13 cellular contexts compared by ENCODE assay signal in the genomic region with DNA sequence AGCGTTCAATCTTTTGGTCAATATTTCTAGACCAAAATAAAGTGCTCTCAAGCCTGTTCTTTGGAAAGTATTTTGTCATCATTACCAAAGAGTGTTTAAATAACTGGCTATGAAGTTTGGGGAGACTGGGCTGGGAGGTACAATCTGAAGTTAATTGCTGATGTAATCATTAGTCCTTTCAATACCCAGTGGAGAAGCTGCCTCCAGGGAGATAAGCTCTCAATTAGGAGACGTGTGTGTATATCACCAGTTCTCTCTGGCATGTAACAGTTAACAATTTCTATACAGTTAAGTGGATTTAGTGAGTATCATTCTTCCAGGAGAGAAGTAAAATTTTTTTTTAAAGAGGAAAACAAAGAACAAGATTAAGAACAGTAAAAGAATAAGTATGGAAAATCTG. TPM values are rescaled to one million over a fixed set of nuclear protein-coding genes. Genes with fewer than 3 reads are reported as not detected.
A peak's percentile ranks its signal among the peaks of the same experiment; 100 is the strongest.
DNase-seq lines count a peak whose midpoint lies in the region; ATAC-seq, FAIRE-seq and TF ChIP-seq lines count a peak whose summit lies in the region.
"Had no signal": no experiment of that assay in that cellular context is flagged by ENCODE, and none has a peak within 500 bp of the region (broad histone marks: within the 10 kb centered on the region; RNA-seq: fewer than 3 reads in every experiment).

No MANE protein-coding gene starts in this region.

- peaks cover 47% of the 10 kb centered on the region for H3F3A ChIP-seq in GM23248 (ENCODE audit: insufficient read depth)

- in situ Hi-C loops in GM23248 (cut with MboI) (no loop called here), brain microvascular endothelial cell (cut with HindIII; ENCODE audit: low pct_ligation_motif_present, low sequenced_read_pairs) (no loop called here)

- no peak overlapping the region for H3K27ac Mint-ChIP-seq in natural killer cell treated with Interleukin-12 subunit alpha and Interleukin-12 subunit beta and Interleukin-15 and Interleukin-18, amount 100 ng/mL, for 72 hours
- H3K27ac Mint-ChIP-seq: activated naive CD8-positive, alpha-beta T cell treated with anti-CD3 and anti-CD28 coated beads, Interleukin-2, amount 10 ng/mL, durations not matched to agents 7 days and 5 days; naive thymus-derived CD4-positive, alpha-beta T cell had no signal

- H3K36me3 ChIP-seq in GM23248 (ENCODE audit: low read depth) (peaks cover 4% of the 10 kb centered on the region; the same call in 1 of the 2 replicates), brain microvascular endothelial cell (replicated peaks) (peaks cover 87% of the 10 kb centered on the region), keratinocyte (ENCODE audit: control insufficient read depth in 2 of 2, extremely low read depth in 1 of 2, insufficient read depth in 2 of 2, low read length in 2 of 2) (peaks cover 0 to 8% of the 10 kb centered on the region in 2 experiments)

- H3K4me1 ChIP-seq in GM23248 (ENCODE audit: insufficient read depth) (peaks cover 48% of the 10 kb centered on the region), keratinocyte (ENCODE audit: control insufficient read depth, extremely low read depth, insufficient read depth, low read length) (peaks cover 46% of the 10 kb centered on the region)

- H3K27me3 ChIP-seq in GM23248 (replicated peaks; ENCODE audit: insufficient read depth) = no peaks in the 10 kb centered on the region
- H3K27me3 ChIP-seq in brain microvascular endothelial cell (replicated peaks) = no peaks in the 10 kb centered on the region
- H3K27me3 ChIP-seq in keratinocyte (ENCODE audit: control insufficient read depth, extremely low read depth, insufficient read depth, low read length) = no peaks in the 10 kb centered on the region

- H3K4me1 Mint-ChIP-seq in natural killer cell treated with Interleukin-12 subunit alpha and Interleukin-12 subunit beta and Interleukin-15 and Interleukin-18, amount 100 ng/mL, for 72 hours (ENCODE audit: low read depth in 2 of 2) = peaks cover 0 to 2% of the 10 kb centered on the region in 2 donors

- TF ChIP-seq CTCF in brain microvascular endothelial cell (IDR thresholded peaks at IDR 0.05; ENCODE audit: low read depth, low read length, missing control alignments) = no peak
- TF ChIP-seq CTCF in keratinocyte (optimal IDR thresholded peaks at IDR 0.05 in 1 of 3, IDR thresholded peaks at IDR 0.05 in 1 of 3, conservative IDR thresholded peaks at IDR 0.05 in 1 of 3; ENCODE audit: extremely low read depth in 1 of 3, insufficient read depth in 2 of 3, low read length in 3 of 3) = no peak

- dilution Hi-C loops in keratinocyte (cut with MboI; ENCODE audit: extremely low pct_ligation_motif_present, low sequenced_read_pairs) = no loop called here

- H3K4me3 Mint-ChIP-seq in natural killer cell treated with Interleukin-12 subunit alpha and Interleukin-12 subunit beta and Interleukin-15 and Interleukin-18, amount 100 ng/mL, for 72 hours = no peak overlapping the region
- H3K4me3 Mint-ChIP-seq: activated naive CD8-positive, alpha-beta T cell treated with anti-CD3 and anti-CD28 coated beads, Interleukin-2, amount 10 ng/mL, durations not matched to agents 7 days and 5 days had no signal

- DNase-seq in GM23248 = no peak
- no peak for DNase-seq in brain microvascular endothelial cell
- DNase-seq in keratinocyte (ENCODE audit: low read depth, low spot score) = no peak
- DNase-seq in skeletal muscle cell (ENCODE audit: low read depth) = no peak
- no peak for DNase-seq in natural killer cell treated with Interleukin-12 subunit alpha and Interleukin-12 subunit beta and Interleukin-15 and Interleukin-18, amount 100 ng/mL, for 72 hours (ENCODE audit: low spot score)
- DNase-seq: activated CD4-positive, alpha-beta T cell treated with anti-CD3 and anti-CD28 coated beads, Interleukin-2, amount 50 U/mL, for 48 hours; activated naive CD8-positive, alpha-beta T cell treated with anti-CD3 and anti-CD28 coated beads, Interleukin-2, amount 10 ng/mL, durations not matched to agents 7 days and 5 days; KG1; naive thymus-derived CD4-positive, alpha-beta T cell; NCI-H446 treated with DMSO at 0.1 percent for 48 hours had no signal

- peaks cover 53 to 69% of the 10 kb centered on the region in 2 donors for H3K27me3 Mint-ChIP-seq in natural killer cell treated with Interleukin-12 subunit alpha and Interleukin-12 subunit beta and Interleukin-15 and Interleukin-18, amount 100 ng/mL, for 72 hours

- H3K36me3 Mint-ChIP-seq in natural killer cell treated with Interleukin-12 subunit alpha and Interleukin-12 subunit beta and Interleukin-15 and Interleukin-18, amount 100 ng/mL, for 72 hours = no peaks in the 10 kb centered on the region
- H3K36me3 Mint-ChIP-seq: activated naive CD8-positive, alpha-beta T cell treated with anti-CD3 and anti-CD28 coated beads, Interleukin-2, amount 10 ng/mL, durations not matched to agents 7 days and 5 days; naive thymus-derived CD4-positive, alpha-beta T cell had no signal

- no peak for FAIRE-seq in keratinocyte (lab: Jason Lieb, UNC)

- H3K9me1 ChIP-seq in keratinocyte (ENCODE audit: control insufficient read depth, extremely low read depth, insufficient read depth, low read length) = peaks cover 2% of the 10 kb centered on the region

- ATAC-seq in GM21786 (IDR thresholded peaks at IDR 0.05; ENCODE audit: unreplicated experiment) (no peak), GM21619 (IDR thresholded peaks at IDR 0.05; ENCODE audit: unreplicated experiment) (no peak), GM19328 (IDR thresholded peaks at IDR 0.05; ENCODE audit: unreplicated experiment) (no peak)
- no peak for ATAC-seq in natural killer cell treated with Interleukin-12 subunit alpha and Interleukin-12 subunit beta and Interleukin-15 and Interleukin-18, amount 100 ng/mL, for 72 hours
- ATAC-seq: naive thymus-derived CD4-positive, alpha-beta T cell had no signal

- no peaks in the 10 kb centered on the region for H3K9me3 ChIP-seq in GM23248 (ENCODE audit: low read depth)
- no peaks in the 10 kb centered on the region for H3K9me3 ChIP-seq in keratinocyte (ENCODE audit: control insufficient read depth, low read depth, low read length)

- WGBS in GM23248 (ENCODE audit: low coverage in 1 of 2, low lambda C conversion rate in 2 of 2, missing lambda C conversion rate in 2 of 2), 2 experiments = 74 to 80% methylated on average over 2 of the region's 2 CpGs

- H4K20me1 ChIP-seq in GM23248 (ENCODE audit: insufficient read depth) (no peaks in the 10 kb centered on the region), keratinocyte (ENCODE audit: control insufficient read depth, extremely low read depth, insufficient read depth, low read length) (no peaks in the 10 kb centered on the region)

- H3K9me2 ChIP-seq in GM23248 (ENCODE audit: insufficient read depth) = no peaks in the 10 kb centered on the region

- H3K9me3 Mint-ChIP-seq in natural killer cell treated with Interleukin-12 subunit alpha and Interleukin-12 subunit beta and Interleukin-15 and Interleukin-18, amount 100 ng/mL, for 72 hours = no peaks in the 10 kb centered on the region
- H3K9me3 Mint-ChIP-seq: activated naive CD8-positive, alpha-beta T cell treated with anti-CD3 and anti-CD28 coated beads, Interleukin-2, amount 10 ng/mL, durations not matched to agents 7 days and 5 days had no signal

- H3K9ac ChIP-seq in GM23248 = peak overlapping the region; percentile 85
- H3K9ac ChIP-seq in keratinocyte (ENCODE audit: control insufficient read depth, extremely low read depth, insufficient read depth, low read length) = no peak overlapping the region

- H3K27ac ChIP-seq in GM23248 (no peak overlapping the region), brain microvascular endothelial cell (peak overlapping the region; percentile 78), keratinocyte (ENCODE audit: control insufficient read depth, insufficient read depth, low read length) (no peak overlapping the region)

- H3K4me2 ChIP-seq in GM23248 (ENCODE audit: unreplicated experiment) (peak overlapping the region; percentile 99), keratinocyte (ENCODE audit: control insufficient read depth, extremely low read depth, insufficient read depth, low read depth, low read length) (peak overlapping the region; percentile 93)

- H3K79me2 ChIP-seq in GM23248 (ENCODE audit: insufficient read depth) (peaks cover 60% of the 10 kb centered on the region), keratinocyte (ENCODE audit: control insufficient read depth, insufficient read depth, low read length) (peaks cover 77% of the 10 kb centered on the region)

- no peak overlapping the region for H2AFZ ChIP-seq in GM23248
- no peak overlapping the region for H2AFZ ChIP-seq in keratinocyte (ENCODE audit: control insufficient read depth, low read length)

- peak overlapping the region; percentile 89 for H3K4me3 ChIP-seq in GM23248
- H3K4me3 ChIP-seq in brain microvascular endothelial cell (ENCODE audit: low read depth, low read length) = peak overlapping the region; percentile 98
- peak overlapping the region; percentile 74 to 92 (median 79) for H3K4me3 ChIP-seq in keratinocyte (ENCODE audit: control insufficient read depth in 2 of 3, extremely low read depth in 1 of 3, insufficient read depth in 2 of 3, low read depth in 1 of 3, low read length in 3 of 3)
- peak overlapping the region; percentile 74 for H3K4me3 ChIP-seq in skeletal muscle cell (ENCODE audit: low read depth, low read length)

RNA-seq across cellular contexts. Expression of a gene that starts 1.4 kb away (rescaled TPM):
- 519 and 549 TPM in 2 replicates for total RNA-seq in GM23248 (2014; rRNA removed; shearing (Covaris generic))
- polyA plus RNA-seq in GM23248 (2016; fragmentation: Nextera tagmentation; extraction: Ambion mirVana) (183 and 184 TPM in 2 replicates), keratinocyte (14.5 to 30.3 TPM (median 22.3 TPM) in 3 replicates)
- 1.3 TPM for polyA plus RNA-seq in keratinocyte (2011; ENCODE audit: low read depth)
- polyA plus RNA-seq in keratinocyte (2011; cell fraction: cytosol; rRNA removed) = 4.7 and 5.4 TPM in 2 replicates
- polyA plus RNA-seq in keratinocyte (2011; cell fraction: nucleus; rRNA removed) = 40.7 and 46.5 TPM in 2 replicates
- polyA plus RNA-seq in keratinocyte (2012; ENCODE audit: low replicate concordance) = 2.0 and 35.6 TPM in 2 replicates
- 39.4 to 56.2 TPM (median 43.0 TPM) in 3 replicates for polyA minus RNA-seq in keratinocyte
- 12.3 TPM for polyA minus RNA-seq in keratinocyte (2011; cell fraction: cytosol; rRNA and poly(A)+ RNA removed)
- 57.2 and 70.4 TPM in 2 replicates for polyA minus RNA-seq in keratinocyte (2011; cell fraction: nucleus; rRNA and poly(A)+ RNA removed)
- total RNA-seq in natural killer cell treated with Interleukin-12 subunit alpha and Interleukin-12 subunit beta and Interleukin-15 and Interleukin-18, amount 100 ng/mL, for 72 hours = not detected
- total RNA-seq: activated naive CD8-positive, alpha-beta T cell treated with anti-CD3 and anti-CD28 coated beads, Interleukin-2, amount 10 ng/mL, durations not matched to agents 7 days and 5 days had no signal
- polyA plus RNA-seq: naive thymus-derived CD4-positive, alpha-beta T cell had no signal

RNA-seq across cellular contexts. Expression of a gene that starts 1.5 kb away (rescaled TPM):
- 455 and 524 TPM in 2 replicates for total RNA-seq in GM23248 (2014; rRNA removed; shearing (Covaris generic))
- polyA plus RNA-seq in GM23248 (2016; fragmentation: Nextera tagmentation; extraction: Ambion mirVana) (137 and 146 TPM in 2 replicates), keratinocyte (30.7 to 64.2 TPM (median 31.1 TPM) in 3 replicates)
- 2.4 TPM for polyA plus RNA-seq in keratinocyte (2011; ENCODE audit: low read depth)
- polyA plus RNA-seq in keratinocyte (2011; cell fraction: cytosol; rRNA removed) = 5.3 and 11.3 TPM in 2 replicates
- 78.0 and 99.9 TPM in 2 replicates for polyA plus RNA-seq in keratinocyte (2011; cell fraction: nucleus; rRNA removed)
- polyA plus RNA-seq in keratinocyte (2012; ENCODE audit: low replicate concordance) = 6.3 and 80.3 TPM in 2 replicates
- 69.8 to 191 TPM (median 82.0 TPM) in 3 replicates for polyA minus RNA-seq in keratinocyte
- 38.8 TPM for polyA minus RNA-seq in keratinocyte (2011; cell fraction: cytosol; rRNA and poly(A)+ RNA removed)
- 150 and 169 TPM in 2 replicates for polyA minus RNA-seq in keratinocyte (2011; cell fraction: nucleus; rRNA and poly(A)+ RNA removed)
- not detected for total RNA-seq in natural killer cell treated with Interleukin-12 subunit alpha and Interleukin-12 subunit beta and Interleukin-15 and Interleukin-18, amount 100 ng/mL, for 72 hours
- total RNA-seq: activated naive CD8-positive, alpha-beta T cell treated with anti-CD3 and anti-CD28 coated beads, Interleukin-2, amount 10 ng/mL, durations not matched to agents 7 days and 5 days had no signal
- polyA plus RNA-seq: naive thymus-derived CD4-positive, alpha-beta T cell had no signal

Comparison
In these comparisons a context has a peak if more than half of its experiments do, and no peak if none do; other contexts are left out.
1. RNA of a gene that starts 1.4 kb away (total RNA-seq): 519 to 549 TPM in GM23248; not detected in natural killer cell treated with Interleukin-12 subunit alpha and Interleukin-12 subunit beta and Interleukin-15 and Interleukin-18, amount 100 ng/mL, for 72 hours; every median in the first group is over 100 times any median in the second.
2. RNA of a gene that starts 1.5 kb away (total RNA-seq): 455 to 524 TPM in GM23248; not detected in natural killer cell treated with Interleukin-12 subunit alpha and Interleukin-12 subunit beta and Interleukin-15 and Interleukin-18, amount 100 ng/mL, for 72 hours; every median in the first group is over 100 times any median in the second.
3. Peak in every context shown above with its lines, with median percentiles within 50 percentile points of each other: H3K4me3 ChIP-seq.